Comparison of ENCODE assay signal across 19 cellular contexts in the genomic region with DNA sequence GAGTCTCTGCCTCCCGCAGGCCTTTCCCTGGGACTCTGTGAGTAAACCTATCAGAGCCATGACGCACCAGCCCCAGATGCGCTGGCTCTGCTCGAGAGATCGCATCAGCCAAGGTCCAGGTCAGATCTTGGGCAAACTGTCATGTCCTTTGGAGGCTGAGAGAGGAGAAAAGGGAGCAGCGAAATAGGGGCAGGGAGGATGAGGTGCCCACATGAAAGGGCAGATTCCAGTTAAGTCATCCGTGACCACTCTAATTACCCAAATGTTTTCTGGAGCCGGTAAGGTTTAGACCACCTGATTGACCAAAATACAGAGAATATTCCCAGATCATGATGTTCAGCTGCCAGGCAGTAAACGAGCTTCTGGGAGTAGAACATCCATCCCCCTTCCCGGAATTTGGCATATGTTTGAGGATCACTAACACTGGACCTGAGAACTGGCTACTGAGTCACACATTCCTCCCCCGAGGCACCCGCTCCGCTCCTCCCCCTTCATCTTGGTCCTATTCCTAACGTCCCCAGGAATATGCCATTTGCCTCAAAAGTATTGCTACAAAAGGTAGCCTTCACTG.
A peak's percentile ranks its signal among the peaks of the same experiment; 100 is the strongest.
DNase-seq lines count a peak whose midpoint lies in the region; ATAC-seq lines count a peak whose summit lies in the region.
"Had no signal": no experiment of that assay in that cellular context is flagged by ENCODE, and none has a peak within 500 bp of the region (broad histone marks: within the 10 kb centered on the region; RNA-seq: fewer than 3 reads in every experiment).

No MANE protein-coding gene starts in this region.

- ATAC-seq in GM21367 (IDR thresholded peaks at IDR 0.05; ENCODE audit: unreplicated experiment) = no peak
- ATAC-seq in naive thymus-derived CD4-positive, alpha-beta T cell = no peak
- ATAC-seq: activated T-cell treated with anti-CD3 and anti-CD28 coated beads, Interleukin-2, amount 50 U/mL, for 4 hours had no signal

- peaks cover 40% of the 10 kb centered on the region for H3K4me1 ChIP-seq in HUES6 (ENCODE audit: control insufficient read depth, insufficient read depth, low read length)
- peaks cover 0 to 6% of the 10 kb centered on the region in 2 donors for H3K4me1 ChIP-seq in naive thymus-derived CD4-positive, alpha-beta T cell (ENCODE audit: control insufficient read depth in 2 of 2, insufficient read depth in 2 of 2, low read length in 2 of 2)

- H3K9ac ChIP-seq in HUES6 (ENCODE audit: low read length) = no peak overlapping the region

- POLR2A ChIA-PET in naive thymus-derived CD4-positive, alpha-beta T cell (lab: Charles Lee) = no interaction called here

- no peaks in the 10 kb centered on the region for H3K27me3 ChIP-seq in HUES6 (ENCODE audit: control insufficient read depth, insufficient read depth, low read length)
- H3K27me3 ChIP-seq in naive thymus-derived CD4-positive, alpha-beta T cell (ENCODE audit: control insufficient read depth in 2 of 2, insufficient read depth in 2 of 2, low read length in 2 of 2) = no peaks in the 10 kb centered on the region
- H3K27me3 ChIP-seq: neutrophil had no signal

- H3K36me3 Mint-ChIP-seq in naive thymus-derived CD4-positive, alpha-beta T cell = no peaks in the 10 kb centered on the region
- H3K36me3 Mint-ChIP-seq: immature natural killer cell had no signal

- H3K27ac ChIP-seq in HUES6 (ENCODE audit: low read depth, low read length) (0 out of 2 replicates have a peak overlapping the region, but pooled peaks have one; percentile 1), substantia nigra (ENCODE audit: low read depth, low read length, poor library complexity, severe bottlenecking) (peak overlapping the region; percentile 44)
- no peak overlapping the region for H3K27ac ChIP-seq in naive thymus-derived CD4-positive, alpha-beta T cell (ENCODE audit: low read depth, low read length)
- H3K27ac ChIP-seq: neutrophil, SK-N-MC, skin epidermis had no signal

- peaks cover 0 to 3% (median 0%) of the 10 kb centered on the region in 11 donors for H3K9me3 Mint-ChIP-seq in naive thymus-derived CD4-positive, alpha-beta T cell
- H3K9me3 Mint-ChIP-seq: activated T-cell treated with anti-CD3 and anti-CD28 coated beads, Interleukin-2, amount 50 U/mL, for 4 hours; central memory CD8-positive, alpha-beta T cell had no signal

- no peak overlapping the region for H3K27ac Mint-ChIP-seq in naive thymus-derived CD4-positive, alpha-beta T cell
- H3K27ac Mint-ChIP-seq: B cell, immature natural killer cell had no signal

- H3K4me3 Mint-ChIP-seq in naive thymus-derived CD4-positive, alpha-beta T cell = no peak overlapping the region
- H3K4me3 Mint-ChIP-seq: activated T-cell treated with anti-CD3 and anti-CD28 coated beads, Interleukin-2, amount 50 U/mL, for 4 hours; B cell; central memory CD8-positive, alpha-beta T cell; immature natural killer cell had no signal

- peaks cover 0 to 4% (median 0%) of the 10 kb centered on the region in 5 donors for H3K27me3 Mint-ChIP-seq in naive thymus-derived CD4-positive, alpha-beta T cell
- H3K27me3 Mint-ChIP-seq: B cell; central memory CD8-positive, alpha-beta T cell had no signal

- peaks cover 76% of the 10 kb centered on the region for H3K36me3 ChIP-seq in HUES6 (ENCODE audit: control insufficient read depth, insufficient read depth, low read length)
- no peaks in the 10 kb centered on the region for H3K36me3 ChIP-seq in naive thymus-derived CD4-positive, alpha-beta T cell (ENCODE audit: control insufficient read depth in 2 of 3, insufficient read depth in 3 of 3, low read length in 3 of 3)
- H3K36me3 ChIP-seq: neutrophil had no signal

- H3K4me1 Mint-ChIP-seq in naive thymus-derived CD4-positive, alpha-beta T cell = no peaks in the 10 kb centered on the region
- H3K4me1 Mint-ChIP-seq: B cell; central memory CD8-positive, alpha-beta T cell; immature natural killer cell had no signal

- no peak overlapping the region; the same call in 1 of the 2 replicates for H3K4me3 ChIP-seq in HUES6 (ENCODE audit: low read depth, low read length)
- H3K4me3 ChIP-seq in naive thymus-derived CD4-positive, alpha-beta T cell (ENCODE audit: low read length) = no peak overlapping the region
- H3K4me3 ChIP-seq: SK-N-MC, skin epidermis had no signal

- H3K9me3 ChIP-seq in HUES6 (ENCODE audit: control insufficient read depth, insufficient read depth, low read depth, low read length) = no peaks in the 10 kb centered on the region
- H3K9me3 ChIP-seq in naive thymus-derived CD4-positive, alpha-beta T cell (ENCODE audit: control insufficient read depth in 2 of 3, low read length in 3 of 3) = no peaks in the 10 kb centered on the region
- H3K9me3 ChIP-seq: neutrophil had no signal

- CTCF ChIA-PET in naive thymus-derived CD4-positive, alpha-beta T cell (lab: Charles Lee) = no interaction called here

- intact Hi-C loops in naive thymus-derived CD4-positive, alpha-beta T cell (cut with micrococcal nuclease) = no loop called here

- DNase-seq in astrocyte of the hippocampus (ENCODE audit: low read depth, low spot score) (peak; percentile 80), kidney tubule cell (ENCODE audit: low spot score) (peak; percentile 94), substantia nigra (lab: John Stamatoyannopoulos, UW) (peak in 1 of 49 donors; percentile 9), hepatic stellate cell (ENCODE audit: low spot score) (no peak)
- no peak for DNase-seq in activated effector memory CD4-positive, alpha-beta T cell treated with anti-CD3 and anti-CD28 coated beads, Interleukin-2, amount 50 U/mL, for 16 hours
- no peak for DNase-seq in naive thymus-derived CD4-positive, alpha-beta T cell
- DNase-seq: activated CD4-positive, alpha-beta T cell treated with anti-CD3 and anti-CD28 coated beads, Interleukin-2, amount 50 U/mL, for 48 hours; activated T-cell treated with anti-CD3 and anti-CD28 coated beads, Interleukin-2, amount 50 U/mL, for 4 hours; immature natural killer cell; midbrain; NCI-H2029; NCI-H510A treated with DMSO at 0.1 percent for 48 hours had no signal

Comparison
In these comparisons a context has a peak if more than half of its experiments do, and no peak if none do; other contexts are left out.
1. DNase-seq: peak in astrocyte of the hippocampus (single experiment) and kidney tubule cell (single experiment); none in hepatic stellate cell (single experiment), activated effector memory CD4-positive, alpha-beta T cell treated with anti-CD3 and anti-CD28 coated beads, Interleukin-2, amount 50 U/mL, for 16 hours (single experiment) and naive thymus-derived CD4-positive, alpha-beta T cell (0 of 9).